In the genomic region with DNA sequence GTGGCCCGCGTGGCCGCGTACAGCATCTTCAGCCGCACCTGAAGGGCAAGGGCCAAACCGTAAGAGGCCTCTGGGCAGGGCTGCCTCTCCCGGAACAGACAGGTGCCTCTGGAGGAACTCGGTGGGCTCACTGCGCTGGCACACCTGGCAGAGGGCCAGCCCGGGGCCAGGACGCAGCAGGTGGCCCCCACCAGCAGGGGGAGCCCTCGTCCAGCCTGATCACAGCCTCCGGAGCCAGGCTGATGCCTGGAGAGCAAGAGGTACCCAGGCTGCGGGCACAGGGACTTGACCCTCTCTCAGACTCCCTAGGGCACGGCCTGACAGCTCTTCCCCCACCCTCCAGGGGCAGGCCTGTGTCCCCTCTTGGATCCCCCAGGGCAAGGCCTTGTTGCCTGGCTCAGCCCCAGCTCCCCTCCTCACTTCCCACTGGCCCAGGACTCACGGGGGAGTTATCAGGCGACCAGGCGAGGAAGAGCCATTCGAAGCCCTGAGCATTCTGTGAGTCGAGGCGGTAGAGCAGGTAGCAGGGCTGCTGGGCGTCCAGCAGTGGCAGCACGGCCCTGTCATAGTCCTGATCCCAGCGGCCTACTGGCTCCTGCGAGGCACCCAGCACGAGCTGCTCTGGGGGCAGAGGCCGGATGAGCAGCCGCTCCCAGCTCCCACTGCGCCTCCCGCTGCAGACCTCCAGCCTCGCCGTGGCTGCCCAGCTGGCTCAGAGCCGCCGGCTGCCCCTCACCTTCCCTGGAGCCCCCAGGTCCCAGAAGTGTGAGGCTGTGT, we compare ENCODE assay signal across 8 cellular contexts.
DNase-seq lines count a peak whose midpoint lies in the region; ATAC-seq and TF ChIP-seq lines count a peak whose summit lies in the region.

No MANE protein-coding gene starts in this region.

- in situ Hi-C loops in KBM-7 (cut with MboI; ENCODE audit: low pct_unique_long_range_greater_than_20kb, low sequenced_read_pairs), result no loop called here

- peak; percentile 91 for TF ChIP-seq CTCF in GM10266 (IDR thresholded peaks at IDR 0.05; ENCODE audit: control insufficient read depth, insufficient read depth, low read depth, missing control alignments)

- ATAC-seq in HG03469 (IDR thresholded peaks at IDR 0.05; ENCODE audit: unreplicated experiment), result no peak
- ATAC-seq in GM21619 (IDR thresholded peaks at IDR 0.05; ENCODE audit: unreplicated experiment), result no peak

- peak; percentile 83 for DNase-seq in GM10266 (ENCODE audit: extremely low spot score)
- peak; percentile 75 for DNase-seq in KBM-7
- peak; percentile 75 for DNase-seq in T1000 (lab: John Stamatoyannopoulos, UW)
- DNase-seq in islet precursor cell, result peak; percentile 80
- DNase-seq in stimulated activated CD4-positive, alpha-beta T cell treated with anti-CD3 and anti-CD28 coated beads, Interleukin-4, amount 100 ng/mL, for 1 hour, result peak; percentile 92

- peak overlapping the region; percentile 13 for H3K27ac ChIP-seq in angular gyrus (ENCODE audit: low read depth, low read length)
